ENCODE assay signal across 8 cellular contexts in genomic region chr10:126749030-126749655, GRCh38.
A peak's percentile ranks its signal among the peaks of the same experiment; 100 is the strongest.
DNase-seq lines count a peak whose midpoint lies in the region; ATAC-seq and TF ChIP-seq lines count a peak whose summit lies in the region.

No MANE protein-coding gene starts in this region.

- H3K4me3 Mint-ChIP-seq in activated naive CD8-positive, alpha-beta T cell treated with anti-CD3 and anti-CD28 coated beads, Interleukin-2, amount 50 U/mL, for 24 hours: no peak overlapping the region

- H3K4me3 ChIP-seq in HL-60 (replicated peaks; ENCODE audit: insufficient read depth, low read length) (no peak overlapping the region), heart right ventricle (no peak overlapping the region), prostate gland (no peak overlapping the region)

- peak; percentile 69 for ATAC-seq in activated naive CD8-positive, alpha-beta T cell treated with anti-CD3 and anti-CD28 coated beads, Interleukin-2, amount 50 U/mL, for 24 hours
- ATAC-seq in heart right ventricle (peak in 7 of 8 donors; percentile 69 to 86 (median 74)), GM19455 (IDR thresholded peaks at IDR 0.05; ENCODE audit: unreplicated experiment) (no peak)

- no peaks in the 10 kb centered on the region for H3K9me3 Mint-ChIP-seq in activated naive CD8-positive, alpha-beta T cell treated with anti-CD3 and anti-CD28 coated beads, Interleukin-2, amount 50 U/mL, for 24 hours

- no peak for TF ChIP-seq POLR2A in prostate gland (IDR thresholded peaks at IDR 0.05)

- H3K36me3 Mint-ChIP-seq in activated naive CD8-positive, alpha-beta T cell treated with anti-CD3 and anti-CD28 coated beads, Interleukin-2, amount 50 U/mL, for 24 hours (ENCODE audit: low read depth): no peaks in the 10 kb centered on the region

- no peaks in the 10 kb centered on the region for H3K4me1 Mint-ChIP-seq in activated naive CD8-positive, alpha-beta T cell treated with anti-CD3 and anti-CD28 coated beads, Interleukin-2, amount 50 U/mL, for 24 hours

- WGBS in heart right ventricle, 2 donors: 13 to 22% methylated on average over 5 of the region's 5 CpGs
- 35% methylated on average over 5 of the region's 5 CpGs for WGBS in prostate gland

- no peak overlapping the region for H3K27ac Mint-ChIP-seq in activated naive CD8-positive, alpha-beta T cell treated with anti-CD3 and anti-CD28 coated beads, Interleukin-2, amount 50 U/mL, for 24 hours

- intact Hi-C loops in heart right ventricle (cut with DNase I) (loop anchor here in 7 of 10 donors (2.0 to 10.0 kb wide), 4 partner anchors 764 to 812 kb away; no protein-coding TSS in a partner anchor), prostate gland (cut with DNase I) (no loop called here)

- DNase-seq in activated T-cell treated with anti-CD3 and anti-CD28 coated beads for 1 hour (ENCODE audit: low read depth): peak; percentile 19
- DNase-seq in activated T-cell treated with anti-CD3 and anti-CD28 coated beads, Interleukin-2, amount 50 U/mL, for 1 hour: no peak
- DNase-seq in HL-60 (ENCODE audit: low read depth in 1 of 2, low spot score in 1 of 2): peak; percentile 23 to 43
- peak; percentile 6 to 31 for DNase-seq in SHP77 (lab: John Stamatoyannopoulos, UW)
- DNase-seq in activated naive CD8-positive, alpha-beta T cell treated with anti-CD3 and anti-CD28 coated beads, Interleukin-2, amount 50 U/mL, for 24 hours: peak; percentile 64
- DNase-seq in heart right ventricle: peak; percentile 53 to 56
- peak; percentile 60 for DNase-seq in prostate gland (ENCODE audit: low spot score)

- no peaks in the 10 kb centered on the region for H3K36me3 ChIP-seq in heart right ventricle
- H3K36me3 ChIP-seq in prostate gland: no peaks in the 10 kb centered on the region

- no peaks in the 10 kb centered on the region for H3K27me3 ChIP-seq in HL-60 (ENCODE audit: insufficient read depth, poor library complexity, severe bottlenecking)
- H3K27me3 ChIP-seq in heart right ventricle: peaks cover 0 to 3% (median 0%) of the 10 kb centered on the region in 7 donors
- H3K27me3 ChIP-seq in prostate gland (replicated peaks; ENCODE audit: insufficient read depth): no peaks in the 10 kb centered on the region

- H3K4me1 ChIP-seq in heart right ventricle (no peaks in the 10 kb centered on the region), prostate gland (replicated peaks) (no peaks in the 10 kb centered on the region)

- TF ChIP-seq CTCF in HL-60 (IDR thresholded peaks at IDR 0.05; ENCODE audit: insufficient read depth, low read length) (peak; percentile 64), heart right ventricle (IDR thresholded peaks at IDR 0.05) (peak; percentile 50 to 80 (median 75)), prostate gland (IDR thresholded peaks at IDR 0.05) (peak; percentile 16 to 65 (median 54))

- no peaks in the 10 kb centered on the region for H3K9me3 ChIP-seq in heart right ventricle
- H3K9me3 ChIP-seq in prostate gland: no peaks in the 10 kb centered on the region

- no peaks in the 10 kb centered on the region for H3K27me3 Mint-ChIP-seq in activated naive CD8-positive, alpha-beta T cell treated with anti-CD3 and anti-CD28 coated beads, Interleukin-2, amount 50 U/mL, for 24 hours

- H3K27ac ChIP-seq in HL-60 (replicated peaks) (no peak overlapping the region), heart right ventricle (no peak overlapping the region), prostate gland (no peak overlapping the region)
